14 cellular contexts compared by ENCODE assay signal in genomic region chr6:53344993-53345392, GRCh38. TPM values are rescaled to one million over a fixed set of nuclear protein-coding genes. Genes with fewer than 3 reads are reported as not detected.
DNase-seq lines count a peak whose midpoint lies in the region; ATAC-seq and TF ChIP-seq lines count a peak whose summit lies in the region.
"Had no signal": no experiment of that assay in that cellular context is flagged by ENCODE, and none has a peak within 500 bp of the region (broad histone marks: within the 10 kb centered on the region; RNA-seq: fewer than 3 reads in every experiment).

No MANE protein-coding gene starts in this region.

- H3K27me3 ChIP-seq in mammary epithelial cell (ENCODE audit: insufficient read depth, low read length), result no peaks in the 10 kb centered on the region
- H3K27me3 ChIP-seq in SU-DHL-6 (ENCODE audit: low read length), result no peaks in the 10 kb centered on the region
- no peaks in the 10 kb centered on the region for H3K27me3 ChIP-seq in brain microvascular endothelial cell (replicated peaks)
- no peaks in the 10 kb centered on the region for H3K27me3 ChIP-seq in gastroesophageal sphincter
- H3K27me3 ChIP-seq: spleen had no signal

- peaks cover 2% of the 10 kb centered on the region for H4K20me1 ChIP-seq in mammary epithelial cell (ENCODE audit: insufficient read depth, low read length)
- peaks cover 57% of the 10 kb centered on the region for H4K20me1 ChIP-seq in SU-DHL-6 (ENCODE audit: low read depth, low read length)

- H3K4me1 ChIP-seq in mammary epithelial cell (ENCODE audit: insufficient read depth, low read length) (peaks cover 7% of the 10 kb centered on the region), gastroesophageal sphincter (peaks cover 0 to 77% (median 0%) of the 10 kb centered on the region in 3 donors)

- H3K27ac ChIP-seq in mammary epithelial cell (ENCODE audit: insufficient read depth, low read depth, low read length) (no peak overlapping the region), SU-DHL-6 (ENCODE audit: low read depth, low read length) (no peak overlapping the region), brain microvascular endothelial cell (no peak overlapping the region), gastroesophageal sphincter (no peak overlapping the region)
- H3K27ac ChIP-seq: stomach had no signal

- CTCF ChIA-PET in MCF 10A (lab: Yijun Ruan, JAX) (interaction anchor here (0.7 to 1.1 kb wide), 4 partner anchors 105 to 374 kb away, joined by 3 read pairs; no protein-coding TSS in a partner anchor), mammary epithelial cell (lab: Charles Lee; ENCODE audit: low non-redundant PET) (no interaction called here)

- H3K36me3 ChIP-seq in mammary epithelial cell (ENCODE audit: insufficient read depth, low read length), result peaks cover 3% of the 10 kb centered on the region
- peaks cover 11% of the 10 kb centered on the region; the same call in 1 of the 2 replicates for H3K36me3 ChIP-seq in SU-DHL-6 (ENCODE audit: low read length)
- H3K36me3 ChIP-seq in brain microvascular endothelial cell (replicated peaks), result no peaks in the 10 kb centered on the region
- H3K36me3 ChIP-seq in gastroesophageal sphincter, result no peaks in the 10 kb centered on the region
- H3K36me3 ChIP-seq: stomach had no signal

- peaks cover 15% of the 10 kb centered on the region for H3K36me3 Mint-ChIP-seq in MCF 10A (ENCODE audit: insufficient read depth, unreplicated experiment)
- peaks cover 65% of the 10 kb centered on the region for H3K36me3 Mint-ChIP-seq in effector memory CD8-positive, alpha-beta T cell (ENCODE audit: insufficient read depth)

- no peaks in the 10 kb centered on the region for H3K27me3 Mint-ChIP-seq in MCF 10A (ENCODE audit: insufficient read depth, unreplicated experiment)
- H3K27me3 Mint-ChIP-seq in effector memory CD8-positive, alpha-beta T cell, result no peaks in the 10 kb centered on the region

- POLR2A ChIA-PET in MCF 10A (lab: Yijun Ruan, JAX), result interaction anchor here (1.0 to 5.3 kb wide), 4 partner anchors 10 to 120 kb away, joined by 4 to 61 read pairs (median 4); no protein-coding TSS in a partner anchor

- H3K9ac ChIP-seq in mammary epithelial cell (ENCODE audit: insufficient read depth, low read length), result no peak overlapping the region
- H3K9ac ChIP-seq in SU-DHL-6 (ENCODE audit: low read length), result peak overlapping the region; percentile 1; the same call in 1 of the 2 replicates

- TF ChIP-seq CTCF in MCF 10A (IDR thresholded peaks at IDR 0.05; ENCODE audit: unreplicated experiment), result no peak
- TF ChIP-seq CTCF in mammary epithelial cell (conservative IDR thresholded peaks at IDR 0.05 in 1 of 2, IDR thresholded peaks at IDR 0.05 in 1 of 2; ENCODE audit: extremely low read depth in 1 of 2, insufficient read depth in 1 of 2, low read depth in 1 of 2, low read length in 2 of 2), result no peak
- TF ChIP-seq CTCF in SU-DHL-6 (IDR thresholded peaks at IDR 0.05; ENCODE audit: insufficient read depth, low read length, poor library complexity, severe bottlenecking), result no peak
- TF ChIP-seq CTCF in brain microvascular endothelial cell (IDR thresholded peaks at IDR 0.05; ENCODE audit: low read depth, low read length, missing control alignments), result no peak
- no peak for TF ChIP-seq CTCF in gastroesophageal sphincter (IDR thresholded peaks at IDR 0.05)

- intact Hi-C loops in MCF 10A (cut with micrococcal nuclease) (loop anchor here (5.0 kb wide), 1 partner anchor 173 kb away; no protein-coding TSS in a partner anchor), mammary epithelial cell (cut with micrococcal nuclease) (loop anchor here (5.0 kb wide), 3 partner anchors 92 to 173 kb away; no protein-coding TSS in a partner anchor)

- H3K4me3 ChIP-seq in mammary epithelial cell (replicated peaks in 1 of 3; ENCODE audit: insufficient read depth in 1 of 3, low read depth in 2 of 3, low read length in 3 of 3) (no peak overlapping the region), SU-DHL-6 (ENCODE audit: insufficient read depth, low read length, poor library complexity, severe bottlenecking) (no peak overlapping the region), brain microvascular endothelial cell (ENCODE audit: low read depth, low read length) (no peak overlapping the region), gastroesophageal sphincter (no peak overlapping the region)
- H3K4me3 ChIP-seq: stomach had no signal

- H3K4me1 Mint-ChIP-seq in MCF 10A (ENCODE audit: insufficient read depth, unreplicated experiment), result peaks cover 37% of the 10 kb centered on the region
- peaks cover 68 to 78% of the 10 kb centered on the region in 2 donors for H3K4me1 Mint-ChIP-seq in effector memory CD8-positive, alpha-beta T cell (ENCODE audit: low read depth in 2 of 2)

- H3F3A ChIP-seq in SU-DHL-6 (ENCODE audit: insufficient read depth), result peaks cover 16% of the 10 kb centered on the region

- no peak for DNase-seq in MCF 10A (ENCODE audit: unreplicated experiment)
- no peak for DNase-seq in mammary epithelial cell
- no peak for DNase-seq in effector memory CD8-positive, alpha-beta T cell
- no peak for DNase-seq in NCI-H2107 treated with DMSO at 0.1 percent for 48 hours (lab: John Stamatoyannopoulos, UW; ENCODE audit: unreplicated experiment)
- no peak for DNase-seq in brain microvascular endothelial cell
- DNase-seq in OCI-M1 (lab: John Stamatoyannopoulos, UW), result no peak
- DNase-seq: effector CD8-positive, alpha-beta T cell; left cardiac atrium; NCI-H1105 treated with DMSO at 0.1 percent for 48 hours; Right ventricle myocardium superior; spleen; stomach had no signal

- TF ChIP-seq POLR2A in gastroesophageal sphincter (IDR thresholded peaks at IDR 0.05), result no peak

- peaks cover 86% of the 10 kb centered on the region for H3K79me2 ChIP-seq in mammary epithelial cell (ENCODE audit: insufficient read depth, low read length)
- peaks cover 96% of the 10 kb centered on the region for H3K79me2 ChIP-seq in SU-DHL-6 (ENCODE audit: insufficient read depth, low read length)

- no peaks in the 10 kb centered on the region for H3K9me3 Mint-ChIP-seq in MCF 10A (ENCODE audit: unreplicated experiment)
- H3K9me3 Mint-ChIP-seq in effector memory CD8-positive, alpha-beta T cell, result no peaks in the 10 kb centered on the region

- no peak for TF ChIP-seq EP300 in gastroesophageal sphincter (IDR thresholded peaks at IDR 0.05)

- H3K9me2 ChIP-seq in SU-DHL-6 (replicated peaks; ENCODE audit: insufficient read depth, low read length), result no peaks in the 10 kb centered on the region

- no peak for ATAC-seq in effector memory CD8-positive, alpha-beta T cell (replicated peaks)
- no peak for ATAC-seq in gastroesophageal sphincter
- ATAC-seq: left cardiac atrium had no signal

- H2AFZ ChIP-seq in mammary epithelial cell (ENCODE audit: low read depth, low read length) (no peak overlapping the region), SU-DHL-6 (ENCODE audit: low read depth, low read length, severe bottlenecking) (no peak overlapping the region)

- no peak overlapping the region for H3K4me2 ChIP-seq in mammary epithelial cell (ENCODE audit: insufficient read depth, low read depth, low read length)
- peak overlapping the region; percentile 4 for H3K4me2 ChIP-seq in SU-DHL-6 (ENCODE audit: low read depth, low read length, poor library complexity, severe bottlenecking)

- in situ Hi-C loops in mammary epithelial cell (cut with MboI; ENCODE audit: low sequenced_read_pairs in 2 of 2), result no loop called here
- in situ Hi-C loops in brain microvascular endothelial cell (cut with HindIII; ENCODE audit: low pct_ligation_motif_present, low sequenced_read_pairs), result no loop called here

- BruUV-seq in MCF 10A (replicated peaks; lab: Mats Ljungman, UMichigan) (no TSS peak), mammary epithelial cell (replicated peaks; lab: Mats Ljungman, UMichigan) (no TSS peak)

- dilution Hi-C loops in mammary epithelial cell (cut with HindIII; ENCODE audit: low sequenced_read_pairs), result no loop called here

- H3K4me3 Mint-ChIP-seq in MCF 10A (ENCODE audit: unreplicated experiment), result no peak overlapping the region
- H3K4me3 Mint-ChIP-seq in effector memory CD8-positive, alpha-beta T cell, result peak overlapping the region; percentile 50 to 72

- H3K27ac Mint-ChIP-seq in MCF 10A (ENCODE audit: low read depth, unreplicated experiment), result peak overlapping the region; percentile 54
- H3K27ac Mint-ChIP-seq in effector memory CD8-positive, alpha-beta T cell, result peak overlapping the region; percentile 79 to 89

- H3K9me3 ChIP-seq in mammary epithelial cell (replicated peaks; ENCODE audit: insufficient read depth, low read length) (no peaks in the 10 kb centered on the region), SU-DHL-6 (ENCODE audit: insufficient read depth, low read length) (no peaks in the 10 kb centered on the region), gastroesophageal sphincter (no peaks in the 10 kb centered on the region)
- H3K9me3 ChIP-seq: spleen, stomach had no signal

RNA-seq across cellular contexts. Expression of gene ELOVL5, which starts 3.8 kb away (rescaled TPM):
- total RNA-seq in MCF 10A (2022) (56.6 and 58.3 TPM in 2 replicates), mammary epithelial cell (10 to 100 TPM; 50.8 to 71.1 TPM), gastroesophageal sphincter (10 to 100 TPM; 51.5 to 94.6 (median 64.6) TPM)
- 56.2 TPM for polyA plus RNA-seq in mammary epithelial cell
- polyA minus RNA-seq in mammary epithelial cell, result 132 TPM
